ENCODE assay signal across 1 cellular context in the genomic region with DNA sequence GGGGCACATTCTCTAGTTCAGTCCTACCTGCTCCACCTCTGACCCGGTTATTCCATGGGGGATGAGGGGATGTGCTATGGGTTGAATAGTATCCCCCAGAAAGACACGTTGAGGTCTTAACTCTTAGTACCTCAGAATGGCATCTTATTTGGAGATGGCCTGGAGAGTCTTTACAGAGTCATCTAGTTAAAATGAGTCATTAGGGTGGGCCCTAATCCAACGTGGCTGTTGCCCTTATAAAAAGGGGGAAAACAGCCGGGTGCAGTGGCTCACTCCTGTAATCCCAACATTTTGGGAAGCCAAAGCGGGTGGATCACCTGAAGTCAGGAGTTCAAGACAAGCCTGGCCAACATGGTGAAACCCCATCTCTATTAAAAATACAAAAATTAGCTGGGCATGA.
TF ChIP-seq lines count a peak whose summit lies in the region.

No MANE protein-coding gene starts in this region.

TF ChIP-seq in GM12878, 131 proteins besides CTCF, POLR2A, EP300 and RAD21:
- no peak for TF ChIP-seq EZH2 (IDR thresholded peaks at IDR 0.05; ENCODE audit: borderline replicate concordance, control insufficient read depth, low read depth, low read length)
- TF ChIP-seq, protein P1, sequence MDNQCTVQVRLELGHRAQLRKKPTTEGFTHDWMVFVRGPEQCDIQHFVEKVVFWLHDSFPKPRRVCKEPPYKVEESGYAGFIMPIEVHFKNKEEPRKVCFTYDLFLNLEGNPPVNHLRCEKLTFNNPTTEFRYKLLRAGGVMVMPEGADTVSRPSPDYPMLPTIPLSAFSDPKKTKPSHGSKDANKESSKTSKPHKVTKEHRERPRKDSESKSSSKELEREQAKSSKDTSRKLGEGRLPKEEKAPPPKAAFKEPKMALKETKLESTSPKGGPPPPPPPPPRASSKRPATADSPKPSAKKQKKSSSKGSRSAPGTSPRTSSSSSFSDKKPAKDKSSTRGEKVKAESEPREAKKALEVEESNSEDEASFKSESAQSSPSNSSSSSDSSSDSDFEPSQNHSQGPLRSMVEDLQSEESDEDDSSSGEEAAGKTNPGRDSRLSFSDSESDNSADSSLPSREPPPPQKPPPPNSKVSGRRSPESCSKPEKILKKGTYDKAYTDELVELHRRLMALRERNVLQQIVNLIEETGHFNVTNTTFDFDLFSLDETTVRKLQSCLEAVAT (IDR thresholded peaks at IDR 0.05): no peak
- TF ChIP-seq RUNX3 (IDR thresholded peaks at IDR 0.05; ENCODE audit: low read length): no peak
